ENCODE assay signal across 17 cellular contexts in genomic region chr17:44941712-44942331, GRCh38. TPM values are rescaled to one million over a fixed set of nuclear protein-coding genes. Genes with fewer than 3 reads are reported as not detected.
DNase-seq lines count a peak whose midpoint lies in the region; ATAC-seq and TF ChIP-seq lines count a peak whose summit lies in the region.
"Had no signal": no experiment of that assay in that cellular context is flagged by ENCODE, and none has a peak within 500 bp of the region (broad histone marks: within the 10 kb centered on the region; RNA-seq: fewer than 3 reads in every experiment).

No MANE protein-coding gene starts in this region.

- no peak overlapping the region for H3K4me3 ChIP-seq in CD4-positive, alpha-beta memory T cell (ENCODE audit: low read length in 2 of 2)
- H3K4me3 ChIP-seq in HEK293 (ENCODE audit: low read depth, low read length) (no peak overlapping the region), mesenchymal stem cell (ENCODE audit: insufficient read depth in 1 of 2, low read depth in 1 of 2, low read length in 2 of 2) (no peak overlapping the region), MM.1S (ENCODE audit: low read length) (no peak overlapping the region)
- H3K4me3 ChIP-seq: psoas muscle had no signal

- POLR2A ChIA-PET in CD4-positive, alpha-beta memory T cell (lab: Charles Lee; ENCODE audit: partially characterized antibody): no interaction called here
- POLR2A ChIA-PET in HEK293 (lab: Yijun Ruan, JAX): interaction anchor here (0.7 to 1.4 kb wide), 2 partner anchors 16 to 166 kb away, joined by 3 to 4 read pairs; no protein-coding TSS in a partner anchor

- H3K9ac ChIP-seq in mesenchymal stem cell (ENCODE audit: low read length): no peak overlapping the region
- no peak overlapping the region for H3K9ac ChIP-seq in MM.1S (ENCODE audit: low read length)

- H3K9me3 Mint-ChIP-seq in CD4-positive, alpha-beta memory T cell: peaks cover 0 to 3% (median 0%) of the 10 kb centered on the region in 8 donors

- H3K9me3 ChIP-seq in CD4-positive, alpha-beta memory T cell (ENCODE audit: control insufficient read depth in 1 of 2, low read length in 2 of 2): no peaks in the 10 kb centered on the region
- H3K9me3 ChIP-seq in HEK293 (ENCODE audit: control insufficient read depth, insufficient read depth, low read depth, low read length): no peaks in the 10 kb centered on the region
- peaks cover 6% of the 10 kb centered on the region for H3K9me3 ChIP-seq in mesenchymal stem cell (ENCODE audit: control insufficient read depth, low read length)
- no peaks in the 10 kb centered on the region for H3K9me3 ChIP-seq in MM.1S (replicated peaks; ENCODE audit: insufficient read depth, low read length)
- H3K9me3 ChIP-seq: psoas muscle had no signal

- H4K8ac ChIP-seq in mesenchymal stem cell (ENCODE audit: low read length): peak overlapping the region; percentile 67

- H3K4me1 Mint-ChIP-seq in CD4-positive, alpha-beta memory T cell: peaks cover 4 to 7% (median 6%) of the 10 kb centered on the region in 4 donors

- H2BK5ac ChIP-seq in mesenchymal stem cell (ENCODE audit: low read depth, low read length, poor library complexity, severe bottlenecking): no peak overlapping the region

- H4K20me1 ChIP-seq in MM.1S (ENCODE audit: insufficient read depth, low read length): no peaks in the 10 kb centered on the region

- H3K18ac ChIP-seq in mesenchymal stem cell (ENCODE audit: low read depth in 1 of 2, low read length in 2 of 2): peak overlapping the region in 1 of 2 experiments; percentile 72

- ATAC-seq in GM19035 (IDR thresholded peaks at IDR 0.05; ENCODE audit: unreplicated experiment): no peak
- ATAC-seq: psoas muscle had no signal

- no peak overlapping the region for H3K23ac ChIP-seq in mesenchymal stem cell (ENCODE audit: low read length in 2 of 2)

- H3K4ac ChIP-seq in mesenchymal stem cell (ENCODE audit: low read depth in 1 of 2, low read length in 2 of 2): peak overlapping the region in 1 of 2 experiments; percentile 50

- H2BK12ac ChIP-seq in mesenchymal stem cell (ENCODE audit: low read length in 2 of 2): peak overlapping the region in 1 of 2 experiments; percentile 89

- H2AFZ ChIP-seq in mesenchymal stem cell (ENCODE audit: low read depth, low read length) (peak overlapping the region; percentile 39), MM.1S (ENCODE audit: low read length) (no peak overlapping the region)

- H3K4me3 Mint-ChIP-seq in CD4-positive, alpha-beta memory T cell: peak overlapping the region in 1 of 8 donors; percentile 3
- H3K4me3 Mint-ChIP-seq: activated naive CD8-positive, alpha-beta T cell had no signal

- CTCF ChIA-PET in CD4-positive, alpha-beta memory T cell (lab: Charles Lee; ENCODE audit: partially characterized antibody): interaction anchor here (2.0 kb wide), 1 partner anchor 21 kb away, joined by 4 read pairs; no protein-coding TSS in a partner anchor
- CTCF ChIA-PET in HEK293 (lab: Yijun Ruan, JAX): interaction anchor here (0.6 to 8.1 kb wide), 4 partner anchors 12 to 79 kb away, joined by 3 to 39 read pairs (median 19); no protein-coding TSS in a partner anchor

- no peaks in the 10 kb centered on the region for H3K27me3 Mint-ChIP-seq in CD4-positive, alpha-beta memory T cell
- H3K27me3 Mint-ChIP-seq: activated naive CD8-positive, alpha-beta T cell had no signal

- peaks cover 18% of the 10 kb centered on the region for H3K4me1 ChIP-seq in CD4-positive, alpha-beta memory T cell (ENCODE audit: insufficient read depth, low read length)
- peaks cover 4% of the 10 kb centered on the region; the same call in 1 of the 2 replicates for H3K4me1 ChIP-seq in HEK293 (ENCODE audit: control insufficient read depth, insufficient read depth, low read length)
- peaks cover 8% of the 10 kb centered on the region for H3K4me1 ChIP-seq in mesenchymal stem cell (ENCODE audit: control insufficient read depth, insufficient read depth, low read depth, low read length)
- no peaks in the 10 kb centered on the region for H3K4me1 ChIP-seq in MM.1S (ENCODE audit: low read length)
- H3K4me1 ChIP-seq: psoas muscle had no signal

- no peaks in the 10 kb centered on the region for H3K27me3 ChIP-seq in CD4-positive, alpha-beta memory T cell (ENCODE audit: insufficient read depth, low read length)
- H3K27me3 ChIP-seq in mesenchymal stem cell (ENCODE audit: control insufficient read depth in 1 of 2, insufficient read depth in 1 of 2, low read length in 2 of 2) (no peaks in the 10 kb centered on the region), MM.1S (replicated peaks; ENCODE audit: insufficient read depth, low read length) (no peaks in the 10 kb centered on the region)

- no peaks in the 10 kb centered on the region for H3K36me3 ChIP-seq in CD4-positive, alpha-beta memory T cell (ENCODE audit: insufficient read depth, low read length)
- H3K36me3 ChIP-seq in HEK293 (ENCODE audit: control insufficient read depth in 2 of 2, insufficient read depth in 1 of 2, low read length in 2 of 2): peaks cover 46 to 68% of the 10 kb centered on the region in 2 experiments
- no peaks in the 10 kb centered on the region for H3K36me3 ChIP-seq in mesenchymal stem cell (ENCODE audit: control insufficient read depth in 1 of 2, insufficient read depth in 2 of 2, low read depth in 1 of 2, low read length in 2 of 2)
- peaks cover 5% of the 10 kb centered on the region; the same call in 1 of the 2 replicates for H3K36me3 ChIP-seq in MM.1S (replicated peaks; ENCODE audit: insufficient read depth, low read length)

- TF ChIP-seq CTCF in HEK293 (tag by site-specific recombination; IDR thresholded peaks at IDR 0.05) (no peak), MM.1S (IDR thresholded peaks at IDR 0.05; ENCODE audit: low read length) (no peak)

- peak overlapping the region in 4 of 7 donors; percentile 32 to 83 (median 49) for H3K27ac Mint-ChIP-seq in CD4-positive, alpha-beta memory T cell
- H3K27ac Mint-ChIP-seq: activated naive CD8-positive, alpha-beta T cell had no signal

- DNase-seq in CD4-positive, alpha-beta memory T cell: no peak
- DNase-seq in astrocyte of the hippocampus (ENCODE audit: low read depth, low spot score): peak; percentile 35
- DNase-seq in mesenchymal stem cell: peak; percentile 15
- DNase-seq in MM.1S: no peak
- DNase-seq in KG1 (lab: John Stamatoyannopoulos, UW): no peak
- no peak for DNase-seq in NCI-H2081 (lab: John Stamatoyannopoulos, UW)
- DNase-seq: activated CD4-positive, alpha-beta T cell treated with anti-CD3 and anti-CD28 coated beads for 4 hours; NCI-H2171 treated with DMSO at 0.1 percent for 48 hours; psoas muscle; SIG-M5; stimulated activated CD4-positive, alpha-beta T cell treated with anti-CD3 and anti-CD28 coated beads, Interleukin-4, amount 100 ng/mL, for 4 hours had no signal

- WGBS in mesenchymal stem cell: 92% methylated on average over 9 of the region's 9 CpGs

- H3F3A ChIP-seq in MM.1S (ENCODE audit: insufficient read depth, low read length): no peaks in the 10 kb centered on the region

- H3K27ac ChIP-seq in CD4-positive, alpha-beta memory T cell (ENCODE audit: low read depth, low read length): no peak overlapping the region
- H3K27ac ChIP-seq in HEK293 (ENCODE audit: extremely low read depth, low read depth, low read length): peak overlapping the region; percentile 43
- H3K27ac ChIP-seq in mesenchymal stem cell (ENCODE audit: low read length, poor library complexity, severe bottlenecking): no peak overlapping the region
- no peak overlapping the region for H3K27ac ChIP-seq in MM.1S (ENCODE audit: low read length)
- H3K27ac ChIP-seq: psoas muscle had no signal

- no peaks in the 10 kb centered on the region for H3K36me3 Mint-ChIP-seq in CD4-positive, alpha-beta memory T cell
- H3K36me3 Mint-ChIP-seq: activated naive CD8-positive, alpha-beta T cell had no signal

- H3K79me2 ChIP-seq in MM.1S (ENCODE audit: low read length): peaks cover 96% of the 10 kb centered on the region

- H2BK15ac ChIP-seq in mesenchymal stem cell (ENCODE audit: low read depth, poor library complexity, severe bottlenecking): no peak overlapping the region

- no peaks in the 10 kb centered on the region for H3K9me2 ChIP-seq in MM.1S (replicated peaks; ENCODE audit: insufficient read depth, low read length)

- intact Hi-C loops in CD4-positive, alpha-beta memory T cell (cut with micrococcal nuclease): loop anchor here (10.0 kb wide), 1 partner anchor 73 kb away; no protein-coding TSS in a partner anchor

- H4K91ac ChIP-seq in mesenchymal stem cell (ENCODE audit: low read length): no peak overlapping the region

- H2BK120ac ChIP-seq in mesenchymal stem cell (ENCODE audit: low read depth, low read length): no peak overlapping the region

- H3K4me2 ChIP-seq in mesenchymal stem cell (ENCODE audit: low read length, poor library complexity, severe bottlenecking) (no peak overlapping the region), MM.1S (ENCODE audit: low read depth, low read length) (no peak overlapping the region)

- H2AK5ac ChIP-seq in mesenchymal stem cell (ENCODE audit: low read length, severe bottlenecking): peak overlapping the region; percentile 80

- peak overlapping the region in 1 of 2 experiments; percentile 3 for H3K14ac ChIP-seq in mesenchymal stem cell (ENCODE audit: low read length in 2 of 2)

- peaks cover 9% of the 10 kb centered on the region for H3K79me1 ChIP-seq in mesenchymal stem cell (replicated peaks; ENCODE audit: low read length, poor library complexity, severe bottlenecking)

TF ChIP-seq in HEK293, 187 proteins besides CTCF, POLR2A, EP300 and RAD21 (continues in another document):
- no peak for TF ChIP-seq KLF7 (tag by site-specific recombination; IDR thresholded peaks at IDR 0.05; ENCODE audit: borderline replicate concordance)
- no peak for TF ChIP-seq ZNF830 (tag by site-specific recombination; IDR thresholded peaks at IDR 0.05; ENCODE audit: low read depth)
- TF ChIP-seq REPIN1 (tag by site-specific recombination; IDR thresholded peaks at IDR 0.05; ENCODE audit: low read depth): no peak
- 0 out of 2 replicates have a peak, but pooled peaks have one; percentile 17 for TF ChIP-seq ZNF341 (tag by site-specific recombination; IDR thresholded peaks at IDR 0.05; ENCODE audit: low read depth)
- no peak for TF ChIP-seq ZNF114 (tag by site-specific recombination; IDR thresholded peaks at IDR 0.05)
- TF ChIP-seq ZNF184 (tag by site-specific recombination; IDR thresholded peaks at IDR 0.05): no peak

RNA-seq across cellular contexts. Expression of gene KIF18B, which starts 5.8 kb away (rescaled TPM):
- not detected for total RNA-seq in CD4-positive, alpha-beta memory T cell
- polyA plus RNA-seq in CD4-positive, alpha-beta memory T cell: not detected
- polyA plus RNA-seq in mesenchymal stem cell (2013, experiment 1 of 2): 1.9 TPM
- 1.6 TPM for polyA plus RNA-seq in mesenchymal stem cell (2013, experiment 2 of 2)

RNA-seq across cellular contexts. Expression of gene C1QL1, which starts 26.3 kb away (rescaled TPM):
- total RNA-seq in CD4-positive, alpha-beta memory T cell: not detected
- not detected for polyA plus RNA-seq in CD4-positive, alpha-beta memory T cell
- polyA plus RNA-seq in mesenchymal stem cell (2013, experiment 1 of 2): 9.0 TPM
- 9.5 TPM for polyA plus RNA-seq in mesenchymal stem cell (2013, experiment 2 of 2)
- total RNA-seq: psoas muscle, subcutaneous adipose tissue had no signal

RNA-seq across cellular contexts. Expression of gene GFAP, which starts 26.5 kb away (rescaled TPM):
- not detected for total RNA-seq in CD4-positive, alpha-beta memory T cell
- polyA plus RNA-seq in CD4-positive, alpha-beta memory T cell: under 1 TPM in 1 of 2 donors, not detected in 1; 0.16 TPM
- polyA plus RNA-seq in mesenchymal stem cell (2013, experiment 1 of 2): 0.68 TPM
- polyA plus RNA-seq in mesenchymal stem cell (2013, experiment 2 of 2): 0.49 TPM
- total RNA-seq: lung microvascular endothelial cell, M059J had no signal

RNA-seq across cellular contexts. Expression of gene EFTUD2, which starts 42.6 kb away (rescaled TPM):
- 100 to 1,000 TPM in 1 of 2 experiments, 10 to 100 TPM in 1; 98.9 to 101 TPM for total RNA-seq in CD4-positive, alpha-beta memory T cell
- 10 to 100 TPM; 82.2 to 82.3 TPM for polyA plus RNA-seq in CD4-positive, alpha-beta memory T cell
- polyA plus RNA-seq in mesenchymal stem cell (2013, experiment 1 of 2): 49.3 TPM
- polyA plus RNA-seq in mesenchymal stem cell (2013, experiment 2 of 2): 53.4 TPM

Comparison
In these comparisons a context has a peak if more than half of its experiments do, and no peak if none do; other contexts are left out.
1. DNase-seq: peak in astrocyte of the hippocampus (single experiment) and mesenchymal stem cell (single experiment); none in CD4-positive, alpha-beta memory T cell (0 of 5), MM.1S (single experiment), KG1 (single experiment) and NCI-H2081 (0 of 2).